1 cellular context compared by ENCODE assay signal in the genomic region with DNA sequence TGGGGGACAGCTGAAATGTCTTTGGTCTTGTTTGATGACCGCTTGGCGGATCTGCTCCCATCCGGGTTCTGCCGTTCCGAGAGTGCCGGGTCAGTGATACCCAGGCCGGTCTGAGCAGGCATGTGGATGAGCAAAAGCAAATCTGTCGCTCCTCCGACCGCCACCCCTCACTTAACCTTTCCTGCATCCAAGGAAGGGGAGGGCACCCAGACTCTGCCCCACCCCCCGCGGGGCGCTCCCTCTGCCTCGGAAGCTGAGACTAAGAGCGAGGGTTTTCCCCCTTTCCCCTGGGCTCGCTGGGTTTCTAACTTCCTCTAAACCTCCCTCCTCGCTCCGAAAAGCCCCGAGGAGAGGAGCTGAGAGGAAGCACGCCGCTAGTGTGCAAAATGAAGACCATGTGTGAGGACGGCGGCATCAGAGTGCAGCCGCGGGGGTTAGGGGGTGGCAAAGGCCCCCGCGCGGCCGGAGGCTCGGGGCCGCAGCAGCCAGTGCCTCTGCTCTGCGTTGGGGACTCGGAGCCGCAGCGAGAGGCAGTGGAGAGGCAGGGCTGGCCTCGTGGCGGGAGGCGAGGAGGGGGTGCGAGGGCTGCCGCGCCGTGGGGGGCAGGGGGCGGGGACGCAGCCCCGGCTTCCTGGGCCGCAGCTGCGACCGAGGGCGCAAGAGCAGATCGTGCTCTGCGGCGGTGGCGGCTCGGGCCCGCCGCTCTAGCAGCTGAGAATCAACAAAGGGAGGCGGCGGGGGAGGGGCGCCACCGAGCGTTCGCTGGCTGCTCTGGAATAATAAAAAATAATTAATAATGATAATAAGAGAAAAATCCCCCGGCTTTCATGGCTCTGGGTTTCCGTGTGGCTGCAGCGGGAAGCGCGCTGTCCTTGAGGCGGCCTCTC.
TF ChIP-seq lines count a peak whose summit lies in the region.

No MANE protein-coding gene starts in this region.

TF ChIP-seq in K562, 482 proteins besides CTCF, POLR2A, EP300 and RAD21 (continued from another document):
- TF ChIP-seq, protein P1, sequence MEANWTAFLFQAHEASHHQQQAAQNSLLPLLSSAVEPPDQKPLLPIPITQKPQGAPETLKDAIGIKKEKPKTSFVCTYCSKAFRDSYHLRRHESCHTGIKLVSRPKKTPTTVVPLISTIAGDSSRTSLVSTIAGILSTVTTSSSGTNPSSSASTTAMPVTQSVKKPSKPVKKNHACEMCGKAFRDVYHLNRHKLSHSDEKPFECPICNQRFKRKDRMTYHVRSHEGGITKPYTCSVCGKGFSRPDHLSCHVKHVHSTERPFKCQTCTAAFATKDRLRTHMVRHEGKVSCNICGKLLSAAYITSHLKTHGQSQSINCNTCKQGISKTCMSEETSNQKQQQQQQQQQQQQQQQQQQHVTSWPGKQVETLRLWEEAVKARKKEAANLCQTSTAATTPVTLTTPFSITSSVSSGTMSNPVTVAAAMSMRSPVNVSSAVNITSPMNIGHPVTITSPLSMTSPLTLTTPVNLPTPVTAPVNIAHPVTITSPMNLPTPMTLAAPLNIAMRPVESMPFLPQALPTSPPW (CRISPR knock-in tag; IDR thresholded peaks at IDR 0.05): peak; percentile 40
- TF ChIP-seq TAF1 (IDR thresholded peaks at IDR 0.05; ENCODE audit: control insufficient read depth, extremely low read depth, insufficient read depth, low read length, severe bottlenecking) (peak; percentile 30), ZNF232 (CRISPR knock-in tag; IDR thresholded peaks at IDR 0.05) (no peak), CCNT2 (IDR thresholded peaks at IDR 0.05; ENCODE audit: borderline replicate concordance, extremely low read depth, insufficient read length, low read depth, low read length) (peak; percentile 51), CBFB (CRISPR knock-in tag; IDR thresholded peaks at IDR 0.05) (no peak), TRIM28 (IDR thresholded peaks at IDR 0.05) (no peak)
- TF ChIP-seq, protein P2, sequence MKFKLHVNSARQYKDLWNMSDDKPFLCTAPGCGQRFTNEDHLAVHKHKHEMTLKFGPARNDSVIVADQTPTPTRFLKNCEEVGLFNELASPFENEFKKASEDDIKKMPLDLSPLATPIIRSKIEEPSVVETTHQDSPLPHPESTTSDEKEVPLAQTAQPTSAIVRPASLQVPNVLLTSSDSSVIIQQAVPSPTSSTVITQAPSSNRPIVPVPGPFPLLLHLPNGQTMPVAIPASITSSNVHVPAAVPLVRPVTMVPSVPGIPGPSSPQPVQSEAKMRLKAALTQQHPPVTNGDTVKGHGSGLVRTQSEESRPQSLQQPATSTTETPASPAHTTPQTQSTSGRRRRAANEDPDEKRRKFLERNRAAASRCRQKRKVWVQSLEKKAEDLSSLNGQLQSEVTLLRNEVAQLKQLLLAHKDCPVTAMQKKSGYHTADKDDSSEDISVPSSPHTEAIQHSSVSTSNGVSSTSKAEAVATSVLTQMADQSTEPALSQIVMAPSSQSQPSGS (CRISPR knock-in tag; IDR thresholded peaks at IDR 0.05): no peak
- TF ChIP-seq, protein P3, sequence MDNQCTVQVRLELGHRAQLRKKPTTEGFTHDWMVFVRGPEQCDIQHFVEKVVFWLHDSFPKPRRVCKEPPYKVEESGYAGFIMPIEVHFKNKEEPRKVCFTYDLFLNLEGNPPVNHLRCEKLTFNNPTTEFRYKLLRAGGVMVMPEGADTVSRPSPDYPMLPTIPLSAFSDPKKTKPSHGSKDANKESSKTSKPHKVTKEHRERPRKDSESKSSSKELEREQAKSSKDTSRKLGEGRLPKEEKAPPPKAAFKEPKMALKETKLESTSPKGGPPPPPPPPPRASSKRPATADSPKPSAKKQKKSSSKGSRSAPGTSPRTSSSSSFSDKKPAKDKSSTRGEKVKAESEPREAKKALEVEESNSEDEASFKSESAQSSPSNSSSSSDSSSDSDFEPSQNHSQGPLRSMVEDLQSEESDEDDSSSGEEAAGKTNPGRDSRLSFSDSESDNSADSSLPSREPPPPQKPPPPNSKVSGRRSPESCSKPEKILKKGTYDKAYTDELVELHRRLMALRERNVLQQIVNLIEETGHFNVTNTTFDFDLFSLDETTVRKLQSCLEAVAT (IDR thresholded peaks at IDR 0.05): peak in 1 of 2 experiments; percentile 61; a peak in 2 of 4 replicates
- TF ChIP-seq, protein P4, sequence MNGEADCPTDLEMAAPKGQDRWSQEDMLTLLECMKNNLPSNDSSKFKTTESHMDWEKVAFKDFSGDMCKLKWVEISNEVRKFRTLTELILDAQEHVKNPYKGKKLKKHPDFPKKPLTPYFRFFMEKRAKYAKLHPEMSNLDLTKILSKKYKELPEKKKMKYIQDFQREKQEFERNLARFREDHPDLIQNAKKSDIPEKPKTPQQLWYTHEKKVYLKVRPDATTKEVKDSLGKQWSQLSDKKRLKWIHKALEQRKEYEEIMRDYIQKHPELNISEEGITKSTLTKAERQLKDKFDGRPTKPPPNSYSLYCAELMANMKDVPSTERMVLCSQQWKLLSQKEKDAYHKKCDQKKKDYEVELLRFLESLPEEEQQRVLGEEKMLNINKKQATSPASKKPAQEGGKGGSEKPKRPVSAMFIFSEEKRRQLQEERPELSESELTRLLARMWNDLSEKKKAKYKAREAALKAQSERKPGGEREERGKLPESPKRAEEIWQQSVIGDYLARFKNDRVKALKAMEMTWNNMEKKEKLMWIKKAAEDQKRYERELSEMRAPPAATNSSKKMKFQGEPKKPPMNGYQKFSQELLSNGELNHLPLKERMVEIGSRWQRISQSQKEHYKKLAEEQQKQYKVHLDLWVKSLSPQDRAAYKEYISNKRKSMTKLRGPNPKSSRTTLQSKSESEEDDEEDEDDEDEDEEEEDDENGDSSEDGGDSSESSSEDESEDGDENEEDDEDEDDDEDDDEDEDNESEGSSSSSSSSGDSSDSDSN (IDR thresholded peaks at IDR 0.05; ENCODE audit: borderline replicate concordance in 1 of 2, low read depth in 2 of 2, low read length in 2 of 2): 0 out of 4 replicates have a peak, but pooled peaks have one; percentile 7 to 58
- TF ChIP-seq, protein P5, sequence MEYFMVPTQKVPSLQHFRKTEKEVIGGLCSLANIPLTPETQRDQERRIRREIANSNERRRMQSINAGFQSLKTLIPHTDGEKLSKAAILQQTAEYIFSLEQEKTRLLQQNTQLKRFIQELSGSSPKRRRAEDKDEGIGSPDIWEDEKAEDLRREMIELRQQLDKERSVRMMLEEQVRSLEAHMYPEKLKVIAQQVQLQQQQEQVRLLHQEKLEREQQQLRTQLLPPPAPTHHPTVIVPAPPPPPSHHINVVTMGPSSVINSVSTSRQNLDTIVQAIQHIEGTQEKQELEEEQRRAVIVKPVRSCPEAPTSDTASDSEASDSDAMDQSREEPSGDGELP (CRISPR knock-in tag; IDR thresholded peaks at IDR 0.05; ENCODE audit: borderline replicate concordance): peak; percentile 59
- TF ChIP-seq, protein P6, sequence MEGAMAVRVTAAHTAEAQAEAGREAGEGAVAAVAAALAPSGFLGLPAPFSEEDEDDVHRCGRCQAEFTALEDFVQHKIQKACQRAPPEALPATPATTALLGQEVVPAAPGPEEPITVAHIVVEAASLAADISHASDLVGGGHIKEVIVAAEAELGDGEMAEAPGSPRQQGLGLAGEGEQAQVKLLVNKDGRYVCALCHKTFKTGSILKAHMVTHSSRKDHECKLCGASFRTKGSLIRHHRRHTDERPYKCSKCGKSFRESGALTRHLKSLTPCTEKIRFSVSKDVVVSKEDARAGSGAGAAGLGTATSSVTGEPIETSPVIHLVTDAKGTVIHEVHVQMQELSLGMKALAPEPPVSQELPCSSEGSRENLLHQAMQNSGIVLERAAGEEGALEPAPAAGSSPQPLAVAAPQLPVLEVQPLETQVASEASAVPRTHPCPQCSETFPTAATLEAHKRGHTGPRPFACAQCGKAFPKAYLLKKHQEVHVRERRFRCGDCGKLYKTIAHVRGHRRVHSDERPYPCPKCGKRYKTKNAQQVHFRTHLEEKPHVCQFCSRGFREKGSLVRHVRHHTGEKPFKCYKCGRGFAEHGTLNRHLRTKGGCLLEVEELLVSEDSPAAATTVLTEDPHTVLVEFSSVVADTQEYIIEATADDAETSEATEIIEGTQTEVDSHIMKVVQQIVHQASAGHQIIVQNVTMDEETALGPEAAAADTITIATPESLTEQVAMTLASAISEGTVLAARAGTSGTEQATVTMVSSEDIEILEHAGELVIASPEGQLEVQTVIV (CRISPR knock-in tag; IDR thresholded peaks at IDR 0.05; ENCODE audit: borderline replicate concordance): no peak
- TF ChIP-seq, protein P7, sequence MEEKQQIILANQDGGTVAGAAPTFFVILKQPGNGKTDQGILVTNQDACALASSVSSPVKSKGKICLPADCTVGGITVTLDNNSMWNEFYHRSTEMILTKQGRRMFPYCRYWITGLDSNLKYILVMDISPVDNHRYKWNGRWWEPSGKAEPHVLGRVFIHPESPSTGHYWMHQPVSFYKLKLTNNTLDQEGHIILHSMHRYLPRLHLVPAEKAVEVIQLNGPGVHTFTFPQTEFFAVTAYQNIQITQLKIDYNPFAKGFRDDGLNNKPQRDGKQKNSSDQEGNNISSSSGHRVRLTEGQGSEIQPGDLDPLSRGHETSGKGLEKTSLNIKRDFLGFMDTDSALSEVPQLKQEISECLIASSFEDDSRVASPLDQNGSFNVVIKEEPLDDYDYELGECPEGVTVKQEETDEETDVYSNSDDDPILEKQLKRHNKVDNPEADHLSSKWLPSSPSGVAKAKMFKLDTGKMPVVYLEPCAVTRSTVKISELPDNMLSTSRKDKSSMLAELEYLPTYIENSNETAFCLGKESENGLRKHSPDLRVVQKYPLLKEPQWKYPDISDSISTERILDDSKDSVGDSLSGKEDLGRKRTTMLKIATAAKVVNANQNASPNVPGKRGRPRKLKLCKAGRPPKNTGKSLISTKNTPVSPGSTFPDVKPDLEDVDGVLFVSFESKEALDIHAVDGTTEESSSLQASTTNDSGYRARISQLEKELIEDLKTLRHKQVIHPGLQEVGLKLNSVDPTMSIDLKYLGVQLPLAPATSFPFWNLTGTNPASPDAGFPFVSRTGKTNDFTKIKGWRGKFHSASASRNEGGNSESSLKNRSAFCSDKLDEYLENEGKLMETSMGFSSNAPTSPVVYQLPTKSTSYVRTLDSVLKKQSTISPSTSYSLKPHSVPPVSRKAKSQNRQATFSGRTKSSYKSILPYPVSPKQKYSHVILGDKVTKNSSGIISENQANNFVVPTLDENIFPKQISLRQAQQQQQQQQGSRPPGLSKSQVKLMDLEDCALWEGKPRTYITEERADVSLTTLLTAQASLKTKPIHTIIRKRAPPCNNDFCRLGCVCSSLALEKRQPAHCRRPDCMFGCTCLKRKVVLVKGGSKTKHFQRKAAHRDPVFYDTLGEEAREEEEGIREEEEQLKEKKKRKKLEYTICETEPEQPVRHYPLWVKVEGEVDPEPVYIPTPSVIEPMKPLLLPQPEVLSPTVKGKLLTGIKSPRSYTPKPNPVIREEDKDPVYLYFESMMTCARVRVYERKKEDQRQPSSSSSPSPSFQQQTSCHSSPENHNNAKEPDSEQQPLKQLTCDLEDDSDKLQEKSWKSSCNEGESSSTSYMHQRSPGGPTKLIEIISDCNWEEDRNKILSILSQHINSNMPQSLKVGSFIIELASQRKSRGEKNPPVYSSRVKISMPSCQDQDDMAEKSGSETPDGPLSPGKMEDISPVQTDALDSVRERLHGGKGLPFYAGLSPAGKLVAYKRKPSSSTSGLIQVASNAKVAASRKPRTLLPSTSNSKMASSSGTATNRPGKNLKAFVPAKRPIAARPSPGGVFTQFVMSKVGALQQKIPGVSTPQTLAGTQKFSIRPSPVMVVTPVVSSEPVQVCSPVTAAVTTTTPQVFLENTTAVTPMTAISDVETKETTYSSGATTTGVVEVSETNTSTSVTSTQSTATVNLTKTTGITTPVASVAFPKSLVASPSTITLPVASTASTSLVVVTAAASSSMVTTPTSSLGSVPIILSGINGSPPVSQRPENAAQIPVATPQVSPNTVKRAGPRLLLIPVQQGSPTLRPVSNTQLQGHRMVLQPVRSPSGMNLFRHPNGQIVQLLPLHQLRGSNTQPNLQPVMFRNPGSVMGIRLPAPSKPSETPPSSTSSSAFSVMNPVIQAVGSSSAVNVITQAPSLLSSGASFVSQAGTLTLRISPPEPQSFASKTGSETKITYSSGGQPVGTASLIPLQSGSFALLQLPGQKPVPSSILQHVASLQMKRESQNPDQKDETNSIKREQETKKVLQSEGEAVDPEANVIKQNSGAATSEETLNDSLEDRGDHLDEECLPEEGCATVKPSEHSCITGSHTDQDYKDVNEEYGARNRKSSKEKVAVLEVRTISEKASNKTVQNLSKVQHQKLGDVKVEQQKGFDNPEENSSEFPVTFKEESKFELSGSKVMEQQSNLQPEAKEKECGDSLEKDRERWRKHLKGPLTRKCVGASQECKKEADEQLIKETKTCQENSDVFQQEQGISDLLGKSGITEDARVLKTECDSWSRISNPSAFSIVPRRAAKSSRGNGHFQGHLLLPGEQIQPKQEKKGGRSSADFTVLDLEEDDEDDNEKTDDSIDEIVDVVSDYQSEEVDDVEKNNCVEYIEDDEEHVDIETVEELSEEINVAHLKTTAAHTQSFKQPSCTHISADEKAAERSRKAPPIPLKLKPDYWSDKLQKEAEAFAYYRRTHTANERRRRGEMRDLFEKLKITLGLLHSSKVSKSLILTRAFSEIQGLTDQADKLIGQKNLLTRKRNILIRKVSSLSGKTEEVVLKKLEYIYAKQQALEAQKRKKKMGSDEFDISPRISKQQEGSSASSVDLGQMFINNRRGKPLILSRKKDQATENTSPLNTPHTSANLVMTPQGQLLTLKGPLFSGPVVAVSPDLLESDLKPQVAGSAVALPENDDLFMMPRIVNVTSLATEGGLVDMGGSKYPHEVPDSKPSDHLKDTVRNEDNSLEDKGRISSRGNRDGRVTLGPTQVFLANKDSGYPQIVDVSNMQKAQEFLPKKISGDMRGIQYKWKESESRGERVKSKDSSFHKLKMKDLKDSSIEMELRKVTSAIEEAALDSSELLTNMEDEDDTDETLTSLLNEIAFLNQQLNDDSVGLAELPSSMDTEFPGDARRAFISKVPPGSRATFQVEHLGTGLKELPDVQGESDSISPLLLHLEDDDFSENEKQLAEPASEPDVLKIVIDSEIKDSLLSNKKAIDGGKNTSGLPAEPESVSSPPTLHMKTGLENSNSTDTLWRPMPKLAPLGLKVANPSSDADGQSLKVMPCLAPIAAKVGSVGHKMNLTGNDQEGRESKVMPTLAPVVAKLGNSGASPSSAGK (IDR thresholded peaks at IDR 0.05): peak; percentile 54
TF ChIP-seq in K562: peak in this region for 27.
